In genomic region chr9:113579270-113580040, GRCh38 we compare ENCODE assay signal across 1 cellular context.
TF ChIP-seq lines count a peak whose summit lies in the region.

No MANE protein-coding gene starts in this region.

TF ChIP-seq in K562, 482 proteins besides CTCF, POLR2A, EP300 and RAD21 (continued from another document):
- TF ChIP-seq HMBOX1 (IDR thresholded peaks at IDR 0.05) (peak; percentile 43; the same call in 1 of the 2 replicates), ZFP30 (CRISPR knock-in tag; IDR thresholded peaks at IDR 0.05; ENCODE audit: borderline replicate concordance) (no peak), PRDM10 (IDR thresholded peaks at IDR 0.05; ENCODE audit: partially characterized antibody) (no peak), MEF2D (tag; conservative IDR thresholded peaks at IDR 0.05; ENCODE audit: low read depth) (no peak), CHD2 (IDR thresholded peaks at IDR 0.05; ENCODE audit: low read depth, low read length) (no peak), HDAC2 (IDR thresholded peaks at IDR 0.05) (no peak)
